Comparison of ENCODE assay signal across 33 cellular contexts in the genomic region with DNA sequence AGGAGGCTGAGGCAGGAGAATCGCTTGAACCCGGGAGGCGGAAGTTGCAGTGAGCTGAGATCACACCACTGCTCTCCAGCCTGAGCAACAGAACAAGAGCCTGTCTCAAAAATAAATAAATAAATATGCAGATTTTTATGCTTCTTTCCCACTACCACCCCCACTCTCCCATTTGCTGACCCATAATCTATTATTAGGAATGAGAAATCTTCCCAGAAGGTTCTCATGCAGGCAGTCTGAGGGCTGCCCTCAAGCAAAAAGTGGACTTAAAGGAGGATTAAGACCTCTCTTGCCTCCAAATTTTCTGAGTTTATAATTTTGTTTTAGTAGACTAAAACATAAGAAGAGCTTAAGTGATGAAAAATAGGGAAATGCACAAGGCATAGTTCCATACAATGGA.
"Had no signal": no experiment of that assay in that cellular context is flagged by ENCODE, and none has a peak within 500 bp of the region (broad histone marks: within the 10 kb centered on the region; RNA-seq: fewer than 3 reads in every experiment).

No MANE protein-coding gene starts in this region.

- H3K4me2 ChIP-seq: SK-N-SH had no signal

- DNase-seq: activated CD4-positive, alpha-beta T cell treated with anti-CD3 and anti-CD28 coated beads for 36 hours; activated CD4-positive, alpha-beta T cell treated with anti-CD3 and anti-CD28 coated beads, Interleukin-2, amount 10 ng/mL, durations not matched to agents 7 days and 5 days; activated CD4-positive, alpha-beta T cell treated with anti-CD3 and anti-CD28 coated beads, Interleukin-2, amount 50 U/mL, for 48 hours; activated CD8-positive, alpha-beta T cell treated with anti-CD3 and anti-CD28 coated beads, Interleukin-2, amount 10 ng/mL, durations not matched to agents 7 days and 5 days; activated gamma-delta T cell treated with Interleukin-2 at 50 U/mL for 16 hours; activated naive CD4-positive, alpha-beta T cell treated with anti-CD3 and anti-CD28 coated beads for 36 hours; activated T-cell treated with anti-CD3 and anti-CD28 coated beads, Interleukin-2, amount 50 U/mL, for 24 hours; adrenal gland; body of pancreas; NCI-H1092 treated with DMSO at 0.1 percent for 48 hours; NCI-H1417; NCI-H146; NCI-H187; NCI-H2029 treated with DMSO at 0.1 percent for 48 hours; NCI-H2107; NCI-H2171; NCI-H510A; NCI-H526; NCI-H748 treated with DMSO at 0.1 percent for 48 hours; NK-92 treated with Interleukin-12 subunit alpha and Interleukin-12 subunit beta, amount 100 ng/mL, for 24 hours; PC-3; Peyer's patch; RPMI8226; SHP77 treated with DMSO at 0.1 percent for 48 hours; SK-N-SH had no signal

- H3K27me3 ChIP-seq: adrenal gland, body of pancreas, breast epithelium, Peyer's patch, SJSA1 had no signal

- ATAC-seq: activated CD4-positive, alpha-beta T cell treated with anti-CD3 and anti-CD28 coated beads for 36 hours; activated CD4-positive, CD25-positive, alpha-beta regulatory T cell treated with anti-CD3 and anti-CD28 coated beads, Interleukin-2, amount 50 U/mL, for 24 hours; activated CD8-positive, alpha-beta T cell treated with anti-CD3 and anti-CD28 coated beads, Interleukin-2, amount 10 ng/mL, durations not matched to agents 7 days and 5 days; activated naive CD4-positive, alpha-beta T cell treated with anti-CD3 and anti-CD28 coated beads, Interleukin-2, amount 50 U/mL, for 72 hours; body of pancreas; K562; PC-3 had no signal

- H3K9ac ChIP-seq: SK-N-SH had no signal

- H3K4me3 Mint-ChIP-seq: activated CD4-positive, alpha-beta T cell treated with anti-CD3 and anti-CD28 coated beads for 36 hours; activated CD4-positive, alpha-beta T cell treated with anti-CD3 and anti-CD28 coated beads, Interleukin-2, amount 10 ng/mL, durations not matched to agents 7 days and 5 days; activated CD8-positive, alpha-beta T cell treated with anti-CD3 and anti-CD28 coated beads, Interleukin-2, amount 10 ng/mL, durations not matched to agents 7 days and 5 days; activated naive CD4-positive, alpha-beta T cell treated with anti-CD3 and anti-CD28 coated beads for 36 hours; activated T-cell treated with anti-CD3 and anti-CD28 coated beads, Interleukin-2, amount 50 U/mL, for 24 hours; activated T-helper 1 cell treated with anti-CD3 and anti-CD28 coated beads, Interleukin-12 subunit alpha, Interleukin-12 subunit beta, Interleukin-2, Interleukin-4 antibody, amounts not matched to agents 30 ng/mL and 10 ng/mL and 1 ng/mL, durations not matched to agents 14 hours and 24 hours and 36 hours; T-helper 1 cell treated with Interleukin-12 subunit alpha and Interleukin-12 subunit beta and Interleukin-4 antibody, amounts not matched to agents 30 μg/mL and 1 μg/mL, for 36 hours; T-helper 2 cell treated with Interferon-gamma antibody and Interleukin-4, amounts not matched to agents 5 μg/mL and 100 μg/mL, for 36 hours had no signal

- H3K4me1 ChIP-seq: adrenal gland, breast epithelium, Peyer's patch, SJSA1 had no signal

- H3K27ac Mint-ChIP-seq: activated CD4-positive, alpha-beta T cell treated with anti-CD3 and anti-CD28 coated beads for 36 hours; activated CD4-positive, alpha-beta T cell treated with anti-CD3 and anti-CD28 coated beads, Interleukin-2, amount 10 ng/mL, durations not matched to agents 7 days and 5 days; activated CD8-positive, alpha-beta T cell treated with anti-CD3 and anti-CD28 coated beads, Interleukin-2, amount 10 ng/mL, durations not matched to agents 7 days and 5 days; activated naive CD4-positive, alpha-beta T cell treated with anti-CD3 and anti-CD28 coated beads for 36 hours; activated naive CD4-positive, alpha-beta T cell treated with anti-CD3 and anti-CD28 coated beads, Interleukin-2, amount 50 U/mL, for 72 hours; activated T-cell treated with anti-CD3 and anti-CD28 coated beads, Interleukin-2, amount 50 U/mL, for 24 hours; activated T-helper 1 cell treated with anti-CD3 and anti-CD28 coated beads, Interleukin-12 subunit alpha, Interleukin-12 subunit beta, Interleukin-2, Interleukin-4 antibody, amounts not matched to agents 30 ng/mL and 10 ng/mL and 1 ng/mL, durations not matched to agents 14 hours and 24 hours and 36 hours; T-helper 1 cell treated with Interleukin-12 subunit alpha and Interleukin-12 subunit beta and Interleukin-4 antibody, amounts not matched to agents 30 μg/mL and 1 μg/mL, for 36 hours; T-helper 2 cell treated with Interferon-gamma antibody and Interleukin-4, amounts not matched to agents 5 μg/mL and 100 μg/mL, for 36 hours had no signal

- H3K9me3 Mint-ChIP-seq: activated CD4-positive, alpha-beta T cell treated with anti-CD3 and anti-CD28 coated beads, Interleukin-2, amount 10 ng/mL, durations not matched to agents 7 days and 5 days; activated naive CD4-positive, alpha-beta T cell treated with anti-CD3 and anti-CD28 coated beads for 36 hours; activated T-cell treated with anti-CD3 and anti-CD28 coated beads, Interleukin-2, amount 50 U/mL, for 24 hours; activated T-helper 1 cell treated with anti-CD3 and anti-CD28 coated beads, Interleukin-12 subunit alpha, Interleukin-12 subunit beta, Interleukin-2, Interleukin-4 antibody, amounts not matched to agents 30 ng/mL and 10 ng/mL and 1 ng/mL, durations not matched to agents 14 hours and 24 hours and 36 hours; T-helper 1 cell treated with Interleukin-12 subunit alpha and Interleukin-12 subunit beta and Interleukin-4 antibody, amounts not matched to agents 30 μg/mL and 1 μg/mL, for 36 hours; T-helper 2 cell treated with Interferon-gamma antibody and Interleukin-4, amounts not matched to agents 5 μg/mL and 100 μg/mL, for 36 hours had no signal

- H3K9me3 ChIP-seq: body of pancreas, breast epithelium, Peyer's patch, SJSA1 had no signal

- H3K27me3 Mint-ChIP-seq: activated CD4-positive, alpha-beta T cell treated with anti-CD3 and anti-CD28 coated beads for 36 hours; activated T-cell treated with anti-CD3 and anti-CD28 coated beads, Interleukin-2, amount 50 U/mL, for 24 hours had no signal

- H3K27ac ChIP-seq: adrenal gland, body of pancreas, breast epithelium, Peyer's patch, SJSA1 had no signal

- H3K4me3 ChIP-seq: adrenal gland, body of pancreas, breast epithelium, K562, Peyer's patch, SJSA1 had no signal

- H3K36me3 ChIP-seq: adrenal gland, breast epithelium, Peyer's patch, SJSA1 had no signal

- H3K4me1 Mint-ChIP-seq: activated CD4-positive, alpha-beta T cell treated with anti-CD3 and anti-CD28 coated beads for 36 hours; activated CD4-positive, alpha-beta T cell treated with anti-CD3 and anti-CD28 coated beads, Interleukin-2, amount 10 ng/mL, durations not matched to agents 7 days and 5 days had no signal

- H3K36me3 Mint-ChIP-seq: activated naive CD4-positive, alpha-beta T cell treated with anti-CD3 and anti-CD28 coated beads, Interleukin-2, amount 50 U/mL, for 72 hours had no signal
